In the genomic region with DNA sequence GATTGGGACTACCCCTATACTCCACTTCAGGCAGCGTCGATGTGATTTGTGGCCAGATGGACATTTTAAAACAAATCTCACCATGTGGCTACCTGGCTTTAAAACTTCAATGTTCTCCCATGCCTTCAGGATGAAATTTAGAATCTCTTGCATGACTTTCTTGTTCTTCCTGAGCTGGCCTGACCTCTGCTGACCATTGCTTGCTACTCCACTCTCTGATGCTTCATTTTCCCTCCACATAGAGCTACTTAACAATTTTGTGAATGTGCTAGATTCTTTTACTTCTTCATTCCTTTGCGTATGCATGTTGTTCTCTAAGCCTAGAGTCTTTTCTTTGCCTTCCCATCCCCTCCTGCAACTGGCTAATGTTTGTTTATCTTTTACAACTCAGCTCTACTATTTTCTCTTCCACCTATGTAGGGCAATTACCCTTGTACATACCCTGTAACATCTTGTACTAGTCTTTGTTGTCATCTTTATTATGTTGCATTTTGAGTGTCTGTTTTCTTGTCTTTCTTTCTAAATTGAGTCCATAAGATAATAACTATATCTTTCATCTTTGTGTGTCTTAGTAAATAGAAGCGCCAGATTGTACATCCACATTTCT, we compare ENCODE assay signal across 8 cellular contexts. TPM values are rescaled to one million over a fixed set of nuclear protein-coding genes. Genes with fewer than 3 reads are reported as not detected.
DNase-seq lines count a peak whose midpoint lies in the region; ATAC-seq, FAIRE-seq and TF ChIP-seq lines count a peak whose summit lies in the region.

No MANE protein-coding gene starts in this region.

- in situ Hi-C loops in Caki2 (cut with HindIII; ENCODE audit: low pct_unique_long_range_greater_than_20kb, low sequenced_read_pairs) = no loop called here

- H3K9me3 ChIP-seq in small intestine (ENCODE audit: control insufficient read depth, low read depth) = no peaks in the 10 kb centered on the region

- FAIRE-seq in TTC549 (lab: Jason Lieb, UNC) (peak; percentile 80), small intestine (lab: Jason Lieb, UNC) (no peak)

- peak; percentile 69 for TF ChIP-seq CTCF in HFF-Myc (IDR thresholded peaks at IDR 0.05; ENCODE audit: low read depth, low read length, missing control alignments)

- ATAC-seq in HG02588 (IDR thresholded peaks at IDR 0.05; ENCODE audit: unreplicated experiment) = no peak
- ATAC-seq in HG02852 (IDR thresholded peaks at IDR 0.05; ENCODE audit: unreplicated experiment) = no peak

- H3K36me3 ChIP-seq in small intestine (ENCODE audit: control insufficient read depth in 2 of 2, insufficient read depth in 2 of 2, low read length in 2 of 2) = peaks cover 2 to 5% of the 10 kb centered on the region in 2 donors

- H3K4me1 ChIP-seq in small intestine (ENCODE audit: control insufficient read depth in 2 of 2, insufficient read depth in 1 of 2, low read depth in 1 of 2, low read length in 1 of 2) = no peaks in the 10 kb centered on the region

- H3K27ac ChIP-seq in small intestine (ENCODE audit: low read depth in 1 of 2, low read length in 1 of 2) = no peak overlapping the region

- H3K27me3 ChIP-seq in small intestine (ENCODE audit: control insufficient read depth in 2 of 2, insufficient read depth in 2 of 2, low read length in 2 of 2) = no peaks in the 10 kb centered on the region

- WGBS in small intestine, 3 donors = 92 to 96% (median 94%) methylated on average over 4 of the region's 4 CpGs

- DNase-seq in Caki2 (ENCODE audit: low read depth) = peak; percentile 28
- DNase-seq in HFF-Myc (ENCODE audit: extremely low read depth, low read depth) = peak; percentile 30
- DNase-seq in fibroblast of the conjunctiva (ENCODE audit: low read depth) = peak; percentile 69
- peak; percentile 37 for DNase-seq in small intestine
- DNase-seq in NCI-H1092 treated with DMSO at 0.1 percent for 48 hours (lab: John Stamatoyannopoulos, UW) = no peak

- H3K4me3 ChIP-seq in HFF-Myc (replicated peaks; ENCODE audit: low read depth, low read length) (no peak overlapping the region), small intestine (ENCODE audit: low read depth in 1 of 2, low read length in 2 of 2) (no peak overlapping the region)

RNA-seq across cellular contexts. Expression of gene YLPM1, which starts 41.2 kb away (rescaled TPM):
- total RNA-seq in Caki2 (2014; rRNA removed; shearing (Covaris generic); ENCODE audit: low replicate concordance) = 1.0 and 1.3 TPM in 2 replicates
- 10 to 100 TPM in 2 of 3 donors, 1 to 10 TPM in 1; 5.1 to 16.1 (median 10.1) TPM for polyA plus RNA-seq in small intestine
